In genomic region chr21:31370893-31371652, GRCh38 we compare ENCODE assay signal across 19 cellular contexts. TPM values are rescaled to one million over a fixed set of nuclear protein-coding genes. Genes with fewer than 3 reads are reported as not detected.
DNase-seq lines count a peak whose midpoint lies in the region; FAIRE-seq and TF ChIP-seq lines count a peak whose summit lies in the region.
"Had no signal": no experiment of that assay in that cellular context is flagged by ENCODE, and none has a peak within 500 bp of the region (broad histone marks: within the 10 kb centered on the region; RNA-seq: fewer than 3 reads in every experiment).

No MANE protein-coding gene starts in this region.

- DNase-seq in adipocyte (ENCODE audit: low read depth) (peak; percentile 85), fibroblast of pulmonary artery (ENCODE audit: low read depth) (peak; percentile 40), mesenchymal stem cell (peak; percentile 84), ascending aorta (ENCODE audit: low spot score in 2 of 2) (no peak), urothelium cell line (ENCODE audit: low spot score) (no peak), NCI-H526 treated with DMSO at 0.1 percent for 48 hours (lab: John Stamatoyannopoulos, UW) (no peak), osteoblast (ENCODE audit: insufficient read length, low spot score, missing footprints) (no peak)
- DNase-seq: activated CD4-positive, alpha-beta T cell treated with anti-CD3 and anti-CD28 coated beads, Interleukin-2, amount 50 U/mL, for 4 hours; activated T-cell treated with anti-CD3 and anti-CD28 coated beads, Interleukin-2, amount 50 U/mL, for 24 hours; central memory CD4-positive, alpha-beta T cell; DMS153; naive thymus-derived CD4-positive, alpha-beta T cell; NCI-H187 treated with DMSO at 0.1 percent for 48 hours; NCI-H510A; stimulated activated CD4-positive, alpha-beta T cell treated with anti-CD3 and anti-CD28 coated beads, Interleukin-1b, Interleukin-23, amount 100 ng/mL, for 48 hours had no signal

- TF ChIP-seq CTCF in fibroblast of pulmonary artery (IDR thresholded peaks at IDR 0.05; ENCODE audit: low read length, missing control alignments) (no peak), ascending aorta (IDR thresholded peaks at IDR 0.05) (no peak), osteoblast (IDR thresholded peaks at IDR 0.05; ENCODE audit: extremely low read depth, low read depth, low read length) (no peak)

- H3K18ac ChIP-seq in mesenchymal stem cell (ENCODE audit: low read depth in 1 of 2, low read length in 2 of 2): no peak overlapping the region

- H3K79me1 ChIP-seq in mesenchymal stem cell (replicated peaks; ENCODE audit: low read length, poor library complexity, severe bottlenecking): no peaks in the 10 kb centered on the region

- H2AFZ ChIP-seq in mesenchymal stem cell (ENCODE audit: low read depth, low read length): no peak overlapping the region
- no peak overlapping the region for H2AFZ ChIP-seq in osteoblast (ENCODE audit: low read length)

- no peak overlapping the region for H2BK5ac ChIP-seq in mesenchymal stem cell (ENCODE audit: low read depth, low read length, poor library complexity, severe bottlenecking)

- no peak overlapping the region for H2BK120ac ChIP-seq in mesenchymal stem cell (ENCODE audit: low read depth, low read length)

- H3K4me3 ChIP-seq in adipocyte (ENCODE audit: low read length) (peak overlapping the region; percentile 42), fibroblast of pulmonary artery (replicated peaks; ENCODE audit: low read depth, low read length) (no peak overlapping the region), mesenchymal stem cell (ENCODE audit: insufficient read depth in 1 of 2, low read depth in 1 of 2, low read length in 2 of 2) (peak overlapping the region in 1 of 2 experiments; percentile 5), thymus (ENCODE audit: low read length) (no peak overlapping the region), ascending aorta (no peak overlapping the region), osteoblast (ENCODE audit: insufficient read depth, low read length) (no peak overlapping the region)
- H3K4me3 ChIP-seq: SK-N-MC, thoracic aorta had no signal

- no peak overlapping the region for H2BK15ac ChIP-seq in mesenchymal stem cell (ENCODE audit: low read depth, poor library complexity, severe bottlenecking)

- H3K4me1 ChIP-seq in adipocyte (ENCODE audit: control insufficient read depth, insufficient read depth, low read length) (peaks cover 10% of the 10 kb centered on the region), mesenchymal stem cell (ENCODE audit: control insufficient read depth, insufficient read depth, low read depth, low read length) (peaks cover 9% of the 10 kb centered on the region), thymus (ENCODE audit: control insufficient read depth, insufficient read depth, low read length) (no peaks in the 10 kb centered on the region), ascending aorta (no peaks in the 10 kb centered on the region), osteoblast (ENCODE audit: insufficient read depth, low read length) (peaks cover 4% of the 10 kb centered on the region)

- H3K4me2 ChIP-seq in mesenchymal stem cell (ENCODE audit: low read length, poor library complexity, severe bottlenecking): no peak overlapping the region
- H3K4me2 ChIP-seq in osteoblast (ENCODE audit: insufficient read depth, low read length): no peak overlapping the region

- no peak overlapping the region for H4K8ac ChIP-seq in mesenchymal stem cell (ENCODE audit: low read length)

- peaks cover 5% of the 10 kb centered on the region for H3K27me3 ChIP-seq in adipocyte (replicated peaks; ENCODE audit: control insufficient read depth, insufficient read depth, low read length)
- H3K27me3 ChIP-seq in mesenchymal stem cell (ENCODE audit: control insufficient read depth in 1 of 2, insufficient read depth in 1 of 2, low read length in 2 of 2): peaks cover 0 to 9% of the 10 kb centered on the region in 2 experiments
- H3K27me3 ChIP-seq in thymus (ENCODE audit: control insufficient read depth, insufficient read depth): no peaks in the 10 kb centered on the region
- no peaks in the 10 kb centered on the region for H3K27me3 ChIP-seq in ascending aorta
- peaks cover 9% of the 10 kb centered on the region for H3K27me3 ChIP-seq in osteoblast (ENCODE audit: insufficient read depth, low read length)

- no peak overlapping the region for H4K91ac ChIP-seq in mesenchymal stem cell (ENCODE audit: low read length)

- H3K9ac ChIP-seq in adipocyte (ENCODE audit: low read length) (no peak overlapping the region), mesenchymal stem cell (ENCODE audit: low read length) (peak overlapping the region; percentile 55)

- intact Hi-C loops in ascending aorta (cut with DNase I): no loop called here

- H4K20me1 ChIP-seq in osteoblast (ENCODE audit: insufficient read depth, low read length): no peaks in the 10 kb centered on the region

- no peaks in the 10 kb centered on the region for H3K9me3 ChIP-seq in adipocyte (ENCODE audit: control insufficient read depth, low read length)
- H3K9me3 ChIP-seq in mesenchymal stem cell (ENCODE audit: control insufficient read depth, low read length): no peaks in the 10 kb centered on the region
- H3K9me3 ChIP-seq in thymus (ENCODE audit: control insufficient read depth): no peaks in the 10 kb centered on the region
- H3K9me3 ChIP-seq in ascending aorta: no peaks in the 10 kb centered on the region
- H3K9me3 ChIP-seq in osteoblast (ENCODE audit: low read depth, low read length): no peaks in the 10 kb centered on the region
- H3K9me3 ChIP-seq: thoracic aorta had no signal

- 26% methylated on average over 4 of the region's 6 CpGs for WGBS in mesenchymal stem cell
- 90% methylated on average over 6 of the region's 6 CpGs for WGBS in thymus

- H3K79me2 ChIP-seq in osteoblast (ENCODE audit: insufficient read depth, low read length): no peaks in the 10 kb centered on the region

- no peak overlapping the region for H2AK5ac ChIP-seq in mesenchymal stem cell (ENCODE audit: low read length, severe bottlenecking)

- H2BK12ac ChIP-seq in mesenchymal stem cell (ENCODE audit: low read length in 2 of 2): no peak overlapping the region

- H3K27ac ChIP-seq in mesenchymal stem cell (ENCODE audit: low read length, poor library complexity, severe bottlenecking): no peak overlapping the region
- H3K27ac ChIP-seq in thymus (ENCODE audit: low read depth): peak overlapping the region; percentile 26
- no peak overlapping the region for H3K27ac ChIP-seq in ascending aorta
- no peak overlapping the region for H3K27ac ChIP-seq in osteoblast (ENCODE audit: low read depth, low read length)
- H3K27ac ChIP-seq: SK-N-MC, thoracic aorta had no signal

- H3K23ac ChIP-seq in mesenchymal stem cell (ENCODE audit: low read length in 2 of 2): no peak overlapping the region

- H3K14ac ChIP-seq in mesenchymal stem cell (ENCODE audit: low read length in 2 of 2): no peak overlapping the region

- no peak for FAIRE-seq in urothelium cell line (lab: Jason Lieb, UNC)
- FAIRE-seq: endometrium had no signal

- no peaks in the 10 kb centered on the region for H3K36me3 ChIP-seq in adipocyte (ENCODE audit: control insufficient read depth, insufficient read depth, low read length, severe bottlenecking)
- no peaks in the 10 kb centered on the region for H3K36me3 ChIP-seq in mesenchymal stem cell (ENCODE audit: control insufficient read depth in 1 of 2, insufficient read depth in 2 of 2, low read depth in 1 of 2, low read length in 2 of 2)
- no peaks in the 10 kb centered on the region for H3K36me3 ChIP-seq in thymus (ENCODE audit: control insufficient read depth, insufficient read depth)
- H3K36me3 ChIP-seq in ascending aorta: no peaks in the 10 kb centered on the region
- H3K36me3 ChIP-seq in osteoblast (ENCODE audit: insufficient read depth, low read length): no peaks in the 10 kb centered on the region
- H3K36me3 ChIP-seq: thoracic aorta had no signal

- no peak overlapping the region for H3K4ac ChIP-seq in mesenchymal stem cell (ENCODE audit: low read depth in 1 of 2, low read length in 2 of 2)

RNA-seq across cellular contexts. Expression of gene TIAM1, which starts 27.0 kb away (rescaled TPM):
- polyA plus RNA-seq in mesenchymal stem cell (2013, experiment 1 of 2): 3.3 TPM
- 3.2 TPM for polyA plus RNA-seq in mesenchymal stem cell (2013, experiment 2 of 2)
- 25.8 TPM for polyA plus RNA-seq in thymus
- total RNA-seq in ascending aorta (2.7 TPM), osteoblast (13.6 and 16.3 TPM in 2 replicates)

Comparison
In these comparisons a context has a peak if more than half of its experiments do, and no peak if none do; other contexts are left out.
1. DNase-seq: peak in adipocyte (single experiment), fibroblast of pulmonary artery (single experiment) and mesenchymal stem cell (single experiment); none in ascending aorta (0 of 2), urothelium cell line (single experiment), NCI-H526 treated with DMSO at 0.1 percent for 48 hours (single experiment) and osteoblast (single experiment).